In genomic region chr1:26864610-26865480, GRCh38 we compare ENCODE assay signal across 8 cellular contexts. TPM values are rescaled to one million over a fixed set of nuclear protein-coding genes. Genes with fewer than 3 reads are reported as not detected.
DNase-seq lines count a peak whose midpoint lies in the region; ATAC-seq and TF ChIP-seq lines count a peak whose summit lies in the region.

No MANE protein-coding gene starts in this region.

- intact Hi-C loops in CD14-positive monocyte (cut with micrococcal nuclease), result loop anchor here in 1 of 2 donors (5.0 kb wide), 1 partner anchor 38 kb away; the partner anchor contains the start of gene ZDHHC18

- peaks cover 5 to 8% (median 6%) of the 10 kb centered on the region in 3 donors for H3K27me3 Mint-ChIP-seq in CD14-positive monocyte (ENCODE audit: low read depth in 3 of 3)

- H3K27ac Mint-ChIP-seq in CD14-positive monocyte, result peak overlapping the region; percentile 63 to 93 (median 81)

- peaks cover 0 to 2% (median 0%) of the 10 kb centered on the region in 7 donors for H3K9me3 Mint-ChIP-seq in CD14-positive monocyte

- DNase-seq in CD14-positive monocyte (ENCODE audit: low spot score), result peak; percentile 88
- peak; percentile 95 for DNase-seq in NCI-H69 (lab: John Stamatoyannopoulos, UW)
- DNase-seq in activated CD4-positive, alpha-beta T cell treated with anti-CD3 and anti-CD28 coated beads, Interleukin-2, amount 50 U/mL, for 1 hour, result peak; percentile 92
- DNase-seq in dedifferentiated amniotic fluid mesenchymal stem cell (ENCODE audit: extremely low spot score), result peak; percentile 94
- DNase-seq in left lobe of liver (ENCODE audit: low spot score), result peak; percentile 98
- peak; percentile 94 to 96 for DNase-seq in stimulated activated CD4-positive, alpha-beta T cell treated with anti-CD3 and anti-CD28 coated beads, Interleukin-2, amount 100 ng/mL, for 24 hours

- peak; percentile 88 for ATAC-seq in GM19372 (IDR thresholded peaks at IDR 0.05; ENCODE audit: low read depth, unreplicated experiment)
- ATAC-seq in HG03521 (IDR thresholded peaks at IDR 0.05; ENCODE audit: unreplicated experiment), result peak; percentile 92
- ATAC-seq in left lobe of liver, result peak; percentile 96

- no peak for TF ChIP-seq CTCF in CD14-positive monocyte (IDR thresholded peaks at IDR 0.05)

- no peaks in the 10 kb centered on the region for H3K36me3 Mint-ChIP-seq in CD14-positive monocyte

- H3K4me3 Mint-ChIP-seq in CD14-positive monocyte, result peak overlapping the region; percentile 93 to 96

- peaks cover 28% of the 10 kb centered on the region for H3K4me1 Mint-ChIP-seq in CD14-positive monocyte

RNA-seq across cellular contexts. Expression of gene SFN, which starts 1.9 kb away (rescaled TPM):
- not detected for polyA plus RNA-seq in CD14-positive monocyte
- total RNA-seq in left lobe of liver, result 0.40 TPM

RNA-seq across cellular contexts. Expression of gene GPN2, which starts 25.2 kb away (rescaled TPM):
- 10 to 100 TPM in 1 of 2 donors, 1 to 10 TPM in 1; 9.6 to 15.9 TPM for polyA plus RNA-seq in CD14-positive monocyte
- total RNA-seq in left lobe of liver, result 15.9 TPM

RNA-seq across cellular contexts. Expression of gene GPATCH3, which starts 35.4 kb away (rescaled TPM):
- polyA plus RNA-seq in CD14-positive monocyte, result 10 to 100 TPM; 10.7 to 11.8 TPM
- 7.1 TPM for total RNA-seq in left lobe of liver

RNA-seq across cellular contexts. Expression of gene ZDHHC18, which starts 38.4 kb away (rescaled TPM):
- polyA plus RNA-seq in CD14-positive monocyte, result 1 to 10 TPM; 3.1 to 6.0 TPM
- 10.3 TPM for total RNA-seq in left lobe of liver

RNA-seq across cellular contexts. Expression of gene NR0B2, which starts 48.9 kb away (rescaled TPM):
- not detected for polyA plus RNA-seq in CD14-positive monocyte
- 79.2 TPM for total RNA-seq in left lobe of liver

Comparison
In these comparisons a context has a peak if more than half of its experiments do, and no peak if none do; other contexts are left out.
1. Peak in every context shown above with its lines: DNase-seq and ATAC-seq.